ENCODE assay signal across 15 cellular contexts in genomic region chr3:121698914-121699313, GRCh38.
"Had no signal": no experiment of that assay in that cellular context is flagged by ENCODE, and none has a peak within 500 bp of the region (broad histone marks: within the 10 kb centered on the region; RNA-seq: fewer than 3 reads in every experiment).

No MANE protein-coding gene starts in this region.

- H3K9me3 Mint-ChIP-seq: activated naive CD4-positive, alpha-beta T cell treated with anti-CD3 and anti-CD28 coated beads, Interleukin-2, amount 50 U/mL, for 24 hours; activated T-cell treated with anti-CD3 and anti-CD28 coated beads, Interleukin-2, amount 50 U/mL, for 72 hours; stimulated activated naive B cell treated with anti-CD40 and anti-IgM and Interleukin-4, amounts not matched to agents 10 μg/mL and 1 μg/mL and 100 μg/mL, for 72 hours had no signal

- H3K27ac Mint-ChIP-seq: activated CD8-positive, alpha-beta T cell treated with anti-CD3 and anti-CD28 coated beads, Interleukin-2, amount 10 ng/mL, durations not matched to agents 7 days and 5 days; activated naive CD4-positive, alpha-beta T cell treated with anti-CD3 and anti-CD28 coated beads, Interleukin-2, amount 50 U/mL, for 24 hours; activated T-cell treated with anti-CD3 and anti-CD28 coated beads, Interleukin-2, amount 50 U/mL, for 72 hours; stimulated activated naive B cell treated with anti-CD40 and anti-IgM and Interleukin-4, amounts not matched to agents 10 μg/mL and 1 μg/mL and 100 μg/mL, for 72 hours had no signal

- H3K4me3 Mint-ChIP-seq: activated CD8-positive, alpha-beta T cell treated with anti-CD3 and anti-CD28 coated beads, Interleukin-2, amount 10 ng/mL, durations not matched to agents 7 days and 5 days; activated naive CD4-positive, alpha-beta T cell treated with anti-CD3 and anti-CD28 coated beads, Interleukin-2, amount 50 U/mL, for 24 hours; activated T-cell treated with anti-CD3 and anti-CD28 coated beads, Interleukin-2, amount 50 U/mL, for 72 hours; neural crest cell; stimulated activated naive B cell treated with anti-CD40 and anti-IgM and Interleukin-4, amounts not matched to agents 10 μg/mL and 1 μg/mL and 100 μg/mL, for 72 hours had no signal

- ATAC-seq: activated CD8-positive, alpha-beta T cell treated with anti-CD3 and anti-CD28 coated beads, Interleukin-2, amount 10 ng/mL, durations not matched to agents 7 days and 5 days; activated T-cell treated with anti-CD3 and anti-CD28 coated beads, Interleukin-2, amount 50 U/mL, for 72 hours; stimulated activated naive B cell treated with anti-CD40 and anti-IgM and Interleukin-4, amounts not matched to agents 10 μg/mL and 1 μg/mL and 100 μg/mL, for 72 hours had no signal

- H3K27me3 Mint-ChIP-seq: activated naive CD4-positive, alpha-beta T cell treated with anti-CD3 and anti-CD28 coated beads, Interleukin-2, amount 50 U/mL, for 24 hours; stimulated activated naive B cell treated with anti-CD40 and anti-IgM and Interleukin-4, amounts not matched to agents 10 μg/mL and 1 μg/mL and 100 μg/mL, for 72 hours had no signal

- H3K27ac ChIP-seq: ascending aorta, esophagus muscularis mucosa, psoas muscle had no signal

- H3K9me3 ChIP-seq: ascending aorta, esophagus muscularis mucosa, psoas muscle had no signal

- H3K4me1 Mint-ChIP-seq: activated naive CD4-positive, alpha-beta T cell treated with anti-CD3 and anti-CD28 coated beads, Interleukin-2, amount 50 U/mL, for 24 hours; neural crest cell; stimulated activated naive B cell treated with anti-CD40 and anti-IgM and Interleukin-4, amounts not matched to agents 10 μg/mL and 1 μg/mL and 100 μg/mL, for 72 hours had no signal

- DNase-seq: activated CD4-positive, alpha-beta T cell treated with anti-CD3 and anti-CD28 coated beads for 48 hours; activated CD4-positive, CD25-positive, alpha-beta regulatory T cell; activated CD8-positive, alpha-beta memory T cell treated with anti-CD3 and anti-CD28 coated beads, Interleukin-2, amount 50 U/mL, for 48 hours; activated CD8-positive, alpha-beta T cell treated with anti-CD3 and anti-CD28 coated beads, Interleukin-2, amount 10 ng/mL, durations not matched to agents 7 days and 5 days; activated gamma-delta T cell; activated T-cell treated with anti-CD3 and anti-CD28 coated beads, Interleukin-2, amount 50 U/mL, for 72 hours; effector CD8-positive, alpha-beta T cell; islet precursor cell; psoas muscle; stimulated activated naive B cell treated with anti-CD40 and anti-IgM and Interleukin-4, amounts not matched to agents 10 μg/mL and 1 μg/mL and 100 μg/mL, for 72 hours; T1000 had no signal

- H3K4me1 ChIP-seq: ascending aorta had no signal

- H3K4me3 ChIP-seq: ascending aorta, esophagus muscularis mucosa, psoas muscle had no signal

- H3K27me3 ChIP-seq: ascending aorta, esophagus muscularis mucosa had no signal
